Comparison of ENCODE assay signal across 24 cellular contexts in genomic region chr2:104702026-104702425, GRCh38.
DNase-seq lines count a peak whose midpoint lies in the region; TF ChIP-seq lines count a peak whose summit lies in the region.
"Had no signal": no experiment of that assay in that cellular context is flagged by ENCODE, and none has a peak within 500 bp of the region (broad histone marks: within the 10 kb centered on the region; RNA-seq: fewer than 3 reads in every experiment).

No MANE protein-coding gene starts in this region.

- no peaks in the 10 kb centered on the region for H3K36me3 Mint-ChIP-seq in endodermal cell (ENCODE audit: low read depth)
- H3K36me3 Mint-ChIP-seq: activated CD8-positive, alpha-beta memory T cell treated with anti-CD3 and anti-CD28 coated beads, Interleukin-2, amount 10 ng/mL, durations not matched to agents 7 days and 5 days; activated naive CD4-positive, alpha-beta T cell treated with anti-CD3 and anti-CD28 coated beads, Interleukin-2, amount 10 ng/mL, durations not matched to agents 7 days and 5 days; naive thymus-derived CD8-positive, alpha-beta T cell had no signal

- H3K4me3 Mint-ChIP-seq in endodermal cell: no peak overlapping the region
- H3K4me3 Mint-ChIP-seq: activated CD4-positive, alpha-beta T cell treated with anti-CD3 and anti-CD28 coated beads, Interleukin-2, amount 10 ng/mL, durations not matched to agents 7 days and 5 days; activated CD8-positive, alpha-beta memory T cell treated with anti-CD3 and anti-CD28 coated beads, Interleukin-2, amount 10 ng/mL, durations not matched to agents 7 days and 5 days; activated naive CD4-positive, alpha-beta T cell treated with anti-CD3 and anti-CD28 coated beads, Interleukin-2, amount 10 ng/mL, durations not matched to agents 7 days and 5 days; HFFc6; naive thymus-derived CD8-positive, alpha-beta T cell; T-helper 1 cell treated with Interleukin-12 subunit alpha and Interleukin-12 subunit beta and Interleukin-4 antibody, amounts not matched to agents 30 μg/mL and 1 μg/mL, for 36 hours had no signal

- no peak overlapping the region for H3K4me3 ChIP-seq in endodermal cell (ENCODE audit: low read length)

- H3K9me3 Mint-ChIP-seq in endodermal cell: no peaks in the 10 kb centered on the region
- H3K9me3 Mint-ChIP-seq: activated CD4-positive, alpha-beta T cell treated with anti-CD3 and anti-CD28 coated beads, Interleukin-2, amount 10 ng/mL, durations not matched to agents 7 days and 5 days; activated naive CD4-positive, alpha-beta T cell treated with anti-CD3 and anti-CD28 coated beads, Interleukin-2, amount 10 ng/mL, durations not matched to agents 7 days and 5 days; naive thymus-derived CD8-positive, alpha-beta T cell; T-helper 1 cell treated with Interleukin-12 subunit alpha and Interleukin-12 subunit beta and Interleukin-4 antibody, amounts not matched to agents 30 μg/mL and 1 μg/mL, for 36 hours had no signal

- H3K9me3 ChIP-seq in endodermal cell (ENCODE audit: control insufficient read depth, low read length): no peaks in the 10 kb centered on the region
- H3K9me3 ChIP-seq: BE2C had no signal

- H3K4me1 Mint-ChIP-seq in endodermal cell: peaks cover 5% of the 10 kb centered on the region
- H3K4me1 Mint-ChIP-seq: activated CD4-positive, alpha-beta T cell treated with anti-CD3 and anti-CD28 coated beads, Interleukin-2, amount 10 ng/mL, durations not matched to agents 7 days and 5 days; activated CD8-positive, alpha-beta memory T cell treated with anti-CD3 and anti-CD28 coated beads, Interleukin-2, amount 10 ng/mL, durations not matched to agents 7 days and 5 days; activated naive CD4-positive, alpha-beta T cell treated with anti-CD3 and anti-CD28 coated beads, Interleukin-2, amount 10 ng/mL, durations not matched to agents 7 days and 5 days; naive thymus-derived CD8-positive, alpha-beta T cell had no signal

- no peaks in the 10 kb centered on the region for H3K36me3 ChIP-seq in endodermal cell (ENCODE audit: control insufficient read depth, insufficient read depth, low read length)
- H3K36me3 ChIP-seq: BE2C had no signal

- peak overlapping the region; percentile 78 for H3K27ac ChIP-seq in endodermal cell (ENCODE audit: low read depth, low read length)

- DNase-seq in DMS79 treated with DMSO at 0.1 percent for 48 hours (lab: John Stamatoyannopoulos, UW): peak; percentile 52
- no peak for DNase-seq in DMS79 (lab: John Stamatoyannopoulos, UW)
- DNase-seq in NCI-H345 (lab: John Stamatoyannopoulos, UW): peak; percentile 56
- no peak for DNase-seq in endodermal cell
- peak; percentile 27 for DNase-seq in putamen (ENCODE audit: low spot score)
- no peak for DNase-seq in AG08396 (ENCODE audit: low spot score)
- no peak for DNase-seq in SW 1271 (lab: John Stamatoyannopoulos, UW)
- DNase-seq in NCI-H526 treated with DMSO at 0.1 percent for 48 hours (lab: John Stamatoyannopoulos, UW): no peak
- DNase-seq: 8988T; activated CD4-positive, alpha-beta T cell treated with anti-CD3 and anti-CD28 coated beads, Interleukin-2, amount 10 ng/mL, durations not matched to agents 7 days and 5 days; activated CD8-positive, alpha-beta memory T cell treated with anti-CD3 and anti-CD28 coated beads, Interleukin-2, amount 10 ng/mL, durations not matched to agents 7 days and 5 days; activated naive CD4-positive, alpha-beta T cell treated with anti-CD3 and anti-CD28 coated beads, Interleukin-2, amount 10 ng/mL, durations not matched to agents 7 days and 5 days; BE2C; central memory CD4-positive, alpha-beta T cell; HFFc6; Karpas-422; naive thymus-derived CD8-positive, alpha-beta T cell; NCI-H2107; NCI-H774; PC-3; Right ventricle myocardium superior; small intestine; stimulated activated naive CD4-positive, alpha-beta T cell treated with Interleukin-2 at 50 U/mL for 16 hours had no signal

- no peak overlapping the region for H3K9ac ChIP-seq in endodermal cell (ENCODE audit: extremely low read depth, low read length, poor library complexity, severe bottlenecking)

- no peaks in the 10 kb centered on the region for H3K4me1 ChIP-seq in endodermal cell (ENCODE audit: control insufficient read depth, insufficient read depth, low read length)
- H3K4me1 ChIP-seq: BE2C had no signal

- TF ChIP-seq CTCF in endodermal cell (conservative IDR thresholded peaks at IDR 0.05): no peak

- H3K27ac Mint-ChIP-seq in endodermal cell: no peak overlapping the region
- H3K27ac Mint-ChIP-seq: activated CD4-positive, alpha-beta T cell treated with anti-CD3 and anti-CD28 coated beads, Interleukin-2, amount 10 ng/mL, durations not matched to agents 7 days and 5 days; activated CD8-positive, alpha-beta memory T cell treated with anti-CD3 and anti-CD28 coated beads, Interleukin-2, amount 10 ng/mL, durations not matched to agents 7 days and 5 days; activated naive CD4-positive, alpha-beta T cell treated with anti-CD3 and anti-CD28 coated beads, Interleukin-2, amount 10 ng/mL, durations not matched to agents 7 days and 5 days; HFFc6; naive thymus-derived CD8-positive, alpha-beta T cell; T-helper 1 cell treated with Interleukin-12 subunit alpha and Interleukin-12 subunit beta and Interleukin-4 antibody, amounts not matched to agents 30 μg/mL and 1 μg/mL, for 36 hours had no signal

- WGBS in endodermal cell (ENCODE audit: insufficient coverage in 1 of 2, insufficient read length in 1 of 2), 2 experiments: 82 to 89% methylated on average over 2 to 5 of the region's 5 CpGs

- no peaks in the 10 kb centered on the region for H3K27me3 Mint-ChIP-seq in endodermal cell (ENCODE audit: insufficient read depth)
- H3K27me3 Mint-ChIP-seq: activated CD4-positive, alpha-beta T cell treated with anti-CD3 and anti-CD28 coated beads, Interleukin-2, amount 10 ng/mL, durations not matched to agents 7 days and 5 days; activated CD8-positive, alpha-beta memory T cell treated with anti-CD3 and anti-CD28 coated beads, Interleukin-2, amount 10 ng/mL, durations not matched to agents 7 days and 5 days; activated naive CD4-positive, alpha-beta T cell treated with anti-CD3 and anti-CD28 coated beads, Interleukin-2, amount 10 ng/mL, durations not matched to agents 7 days and 5 days had no signal

- no peaks in the 10 kb centered on the region for H3K27me3 ChIP-seq in endodermal cell (ENCODE audit: control insufficient read depth, insufficient read depth, low read length, poor library complexity, severe bottlenecking)
- H3K27me3 ChIP-seq: BE2C had no signal

Comparison
In these comparisons a context has a peak if more than half of its experiments do, and no peak if none do; other contexts are left out.
1. DNase-seq: peak in DMS79 treated with DMSO at 0.1 percent for 48 hours (single experiment), NCI-H345 (single experiment) and putamen (single experiment); none in DMS79 (single experiment), endodermal cell (single experiment), AG08396 (single experiment), SW 1271 (0 of 2) and NCI-H526 treated with DMSO at 0.1 percent for 48 hours (single experiment).